9 cellular contexts compared by ENCODE assay signal in genomic region chr2:176085861-176086771, GRCh38. TPM values are rescaled to one million over a fixed set of nuclear protein-coding genes. Genes with fewer than 3 reads are reported as not detected.
DNase-seq lines count a peak whose midpoint lies in the region; ATAC-seq and TF ChIP-seq lines count a peak whose summit lies in the region.
"Had no signal": no experiment of that assay in that cellular context is flagged by ENCODE, and none has a peak within 500 bp of the region (broad histone marks: within the 10 kb centered on the region; RNA-seq: fewer than 3 reads in every experiment).

No MANE protein-coding gene starts in this region.

- H3K9me3 Mint-ChIP-seq in CD4-positive, CD25-positive, alpha-beta regulatory T cell = peaks cover 0 to 38% (median 0%) of the 10 kb centered on the region in 7 donors
- H3K9me3 Mint-ChIP-seq in H9 (peaks cover 7 to 15% of the 10 kb centered on the region in 2 experiments), natural killer cell (peaks cover 3 to 5% of the 10 kb centered on the region in 2 donors)

- H3K27me3 Mint-ChIP-seq in CD4-positive, CD25-positive, alpha-beta regulatory T cell = peaks cover 99% of the 10 kb centered on the region
- peaks cover 100% of the 10 kb centered on the region for H3K27me3 Mint-ChIP-seq in H9 (ENCODE audit: low read depth)
- H3K27me3 Mint-ChIP-seq in natural killer cell (ENCODE audit: low read depth in 2 of 2) = peaks cover 75 to 86% of the 10 kb centered on the region in 2 donors

- no peak overlapping the region for H3K4ac ChIP-seq in H9 (ENCODE audit: low read depth, low read length)

- H2AFZ ChIP-seq in H9 (ENCODE audit: low read length) = no peak overlapping the region

- no peaks in the 10 kb centered on the region for H3K36me3 ChIP-seq in CD4-positive, CD25-positive, alpha-beta regulatory T cell (ENCODE audit: control insufficient read depth, insufficient read depth, low read length)
- no peaks in the 10 kb centered on the region for H3K36me3 ChIP-seq in RWPE2 (ENCODE audit: low read depth)
- no peaks in the 10 kb centered on the region for H3K36me3 ChIP-seq in sigmoid colon

- H3K4me3 Mint-ChIP-seq in CD4-positive, CD25-positive, alpha-beta regulatory T cell = peak overlapping the region; percentile 46 to 82 (median 58)
- H3K4me3 Mint-ChIP-seq in H9 = peak overlapping the region in 1 of 2 experiments; percentile 68; a peak in 2 of 5 replicates
- H3K4me3 Mint-ChIP-seq in natural killer cell = no peak overlapping the region

- TF ChIP-seq CTCF in H9 (conservative IDR thresholded peaks at IDR 0.05) = peak; percentile 74
- TF ChIP-seq CTCF in RWPE2 (IDR thresholded peaks at IDR 0.05; ENCODE audit: poor library complexity, severe bottlenecking) = peak; percentile 65
- peak; percentile 43 for TF ChIP-seq CTCF in fibroblast of mammary gland (conservative IDR thresholded peaks at IDR 0.05; ENCODE audit: control insufficient read depth, insufficient read depth, low read depth, low read length)
- peak; percentile 41 to 54 (median 46) for TF ChIP-seq CTCF in sigmoid colon (IDR thresholded peaks at IDR 0.05)
- no peak for TF ChIP-seq CTCF in natural killer cell (IDR thresholded peaks at IDR 0.05)

- H3K79me1 ChIP-seq in H9 (ENCODE audit: insufficient read depth, low read depth, low read length, poor library complexity, severe bottlenecking) = no peaks in the 10 kb centered on the region

- no peaks in the 10 kb centered on the region for H3K23me2 ChIP-seq in H9 (ENCODE audit: insufficient read length, low read depth, low read length, poor library complexity, severe bottlenecking)

- H2AK5ac ChIP-seq in H9 (ENCODE audit: insufficient read length, low read length) = no peak overlapping the region

- no peak overlapping the region for H3K18ac ChIP-seq in H9 (ENCODE audit: insufficient read length, low read depth, low read length)

- peaks cover 65% of the 10 kb centered on the region for H3K27me3 ChIP-seq in CD4-positive, CD25-positive, alpha-beta regulatory T cell (ENCODE audit: control insufficient read depth, insufficient read depth, low read length)
- H3K27me3 ChIP-seq in H9 (ENCODE audit: insufficient read depth, low read length) (peaks cover 100% of the 10 kb centered on the region), RWPE2 (ENCODE audit: insufficient read depth, poor library complexity, severe bottlenecking) (peaks cover 100% of the 10 kb centered on the region), sigmoid colon (peaks cover 36 to 95% (median 44%) of the 10 kb centered on the region in 3 donors)

- H3K27ac ChIP-seq in CD4-positive, CD25-positive, alpha-beta regulatory T cell (ENCODE audit: insufficient read depth, low read length, poor library complexity, severe bottlenecking) = no peak overlapping the region
- H3K27ac ChIP-seq in H9 (ENCODE audit: insufficient read length, low read depth, low read length) (no peak overlapping the region), RWPE2 (ENCODE audit: poor library complexity, severe bottlenecking) (no peak overlapping the region), sigmoid colon (peak overlapping the region in 3 of 4 donors; percentile 92 to 96 (median 94))

- H3K56ac ChIP-seq in H9 (ENCODE audit: insufficient read length, low read depth, low read length) = no peak overlapping the region

- H2BK120ac ChIP-seq in H9 (ENCODE audit: low read depth, low read length, poor library complexity, severe bottlenecking) = no peak overlapping the region

- no peak for TF ChIP-seq EP300 in sigmoid colon (IDR thresholded peaks at IDR 0.05)

- no peak overlapping the region for H2BK5ac ChIP-seq in H9 (ENCODE audit: insufficient read length, low read length)

- no peak overlapping the region for H2BK12ac ChIP-seq in H9 (ENCODE audit: insufficient read length, low read depth, low read length)

- peak overlapping the region; percentile 36 for H3K4me2 ChIP-seq in H9 (ENCODE audit: insufficient read depth, insufficient read length, low read length)

- no peak for TF ChIP-seq POLR2A in sigmoid colon (IDR thresholded peaks at IDR 0.05)

- H4K5ac ChIP-seq in H9 (ENCODE audit: insufficient read length, low read depth, low read length) = no peak overlapping the region

- peaks cover 9 to 68% of the 10 kb centered on the region in 2 experiments for H3K9me3 ChIP-seq in CD4-positive, CD25-positive, alpha-beta regulatory T cell (ENCODE audit: control insufficient read depth in 2 of 2, low read length in 2 of 2)
- no peaks in the 10 kb centered on the region for H3K9me3 ChIP-seq in H9 (ENCODE audit: control insufficient read depth, low read depth, low read length)
- H3K9me3 ChIP-seq in RWPE2 (ENCODE audit: severe bottlenecking) = no peaks in the 10 kb centered on the region
- H3K9me3 ChIP-seq in sigmoid colon = peaks cover 0 to 8% (median 0%) of the 10 kb centered on the region in 4 donors

- no peak for ATAC-seq in CD4-positive, CD25-positive, alpha-beta regulatory T cell (ENCODE audit: low read depth in 2 of 2)
- ATAC-seq in RWPE2 (ENCODE audit: low read depth) (peak; percentile 37; the same call in 2 of the 3 replicates), natural killer cell (no peak), HG03565 (IDR thresholded peaks at IDR 0.05; ENCODE audit: unreplicated experiment) (no peak)

- H3T11ph ChIP-seq in H9 (ENCODE audit: low read length) = no peak overlapping the region

- H3K9ac ChIP-seq in H9 (ENCODE audit: extremely low read depth, insufficient read length, low read length) = no peak overlapping the region

- DNase-seq in CD4-positive, CD25-positive, alpha-beta regulatory T cell = peak in 1 of 3 donors; percentile 41
- DNase-seq in H9 (peak; percentile 74), RWPE2 (ENCODE audit: low spot score) (no peak), fibroblast of mammary gland (ENCODE audit: low read depth) (peak; percentile 38), sigmoid colon (peak; percentile 82), natural killer cell (no peak), NCI-H187 treated with DMSO at 0.1 percent for 48 hours (lab: John Stamatoyannopoulos, UW) (no peak)
- DNase-seq: naive B cell had no signal

- no peak overlapping the region for H2BK20ac ChIP-seq in H9 (ENCODE audit: low read depth, low read length, poor library complexity, severe bottlenecking)

- H3K23ac ChIP-seq in H9 (ENCODE audit: insufficient read length, low read depth, low read length) = no peak overlapping the region

- no CpG with 5 or more reads among the region's 46 CpGs for WGBS in H9 (ENCODE audit: extremely low coverage, insufficient read length, low lambda C conversion rate)
- 4 to 5% methylated on average over 46 of the region's 46 CpGs for WGBS in sigmoid colon, 2 donors

- no peak overlapping the region for H4K8ac ChIP-seq in H9 (replicated peaks; ENCODE audit: insufficient read length, low read depth, low read length)

- no peaks in the 10 kb centered on the region for H3K79me2 ChIP-seq in H9 (ENCODE audit: insufficient read depth, low read length)

- H3K36me3 Mint-ChIP-seq in CD4-positive, CD25-positive, alpha-beta regulatory T cell = peaks cover 10% of the 10 kb centered on the region
- H3K36me3 Mint-ChIP-seq in H9 (ENCODE audit: insufficient read depth in 1 of 3, low read depth in 3 of 3) (no peaks in the 10 kb centered on the region), natural killer cell (peaks cover 17% of the 10 kb centered on the region)

- H4K91ac ChIP-seq in H9 (ENCODE audit: insufficient read length, low read depth, low read length) = no peak overlapping the region

- H3K14ac ChIP-seq in H9 (ENCODE audit: insufficient read depth, low read length) = no peak overlapping the region

- peak overlapping the region in 2 of 3 donors; percentile 62 to 69 for H3K27ac Mint-ChIP-seq in CD4-positive, CD25-positive, alpha-beta regulatory T cell
- H3K27ac Mint-ChIP-seq in H9 = no peak overlapping the region
- H3K27ac Mint-ChIP-seq in natural killer cell = peak overlapping the region in 1 of 2 donors; percentile 78

- H3K4me1 ChIP-seq in CD4-positive, CD25-positive, alpha-beta regulatory T cell (ENCODE audit: control insufficient read depth, insufficient read depth, low read length, poor library complexity, severe bottlenecking) = no peaks in the 10 kb centered on the region
- H3K4me1 ChIP-seq in H9 (ENCODE audit: insufficient read depth, low read length) = no peaks in the 10 kb centered on the region
- no peaks in the 10 kb centered on the region for H3K4me1 ChIP-seq in RWPE2 (ENCODE audit: insufficient read depth, poor library complexity, severe bottlenecking)
- peaks cover 0 to 50% (median 43%) of the 10 kb centered on the region in 4 donors for H3K4me1 ChIP-seq in sigmoid colon

- no peak overlapping the region for H3K4me3 ChIP-seq in CD4-positive, CD25-positive, alpha-beta regulatory T cell (ENCODE audit: low read depth, low read length)
- H3K4me3 ChIP-seq in RWPE2 (ENCODE audit: severe bottlenecking) (no peak overlapping the region), fibroblast of mammary gland (ENCODE audit: control insufficient read depth, low read depth, low read length) (no peak overlapping the region), sigmoid colon (peak overlapping the region; percentile 29 to 54 (median 50))

- H3K4me1 Mint-ChIP-seq in CD4-positive, CD25-positive, alpha-beta regulatory T cell = peaks cover 6 to 17% (median 9%) of the 10 kb centered on the region in 4 donors
- peaks cover 14 to 33% of the 10 kb centered on the region in 2 experiments for H3K4me1 Mint-ChIP-seq in H9
- peaks cover 9 to 15% of the 10 kb centered on the region in 2 donors for H3K4me1 Mint-ChIP-seq in natural killer cell

- H4K20me1 ChIP-seq in H9 (ENCODE audit: control insufficient read depth, insufficient read depth, insufficient read length) = no peaks in the 10 kb centered on the region

- intact Hi-C loops in sigmoid colon (cut with DNase I) = loop anchor here (2.0 to 5.0 kb wide), 2 partner anchors 719 to 974 kb away; no protein-coding TSS in a partner anchor
- intact Hi-C loops in natural killer cell (cut with micrococcal nuclease) = loop anchor here (5.0 kb wide), 1 partner anchor 36 kb away; the partner anchor contains the start of gene HOXD9

- no peak overlapping the region for H2BK15ac ChIP-seq in H9 (ENCODE audit: low read depth, low read length)

RNA-seq across cellular contexts. Expression of gene EVX2, which starts 2.4 kb away (rescaled TPM):
- total RNA-seq in CD4-positive, CD25-positive, alpha-beta regulatory T cell = not detected
- polyA plus RNA-seq in CD4-positive, CD25-positive, alpha-beta regulatory T cell = not detected
- total RNA-seq in H9 (2021) (not detected in 2 replicates), sigmoid colon (1 to 10 TPM; 1.2 to 4.6 (median 2.1) TPM), natural killer cell (not detected)
- under 1 TPM in 1 of 3 donors, not detected in 2; 0.07 TPM for polyA plus RNA-seq in sigmoid colon

RNA-seq across cellular contexts. Expression of gene HOXD13, which starts 6.4 kb away (rescaled TPM):
- total RNA-seq in CD4-positive, CD25-positive, alpha-beta regulatory T cell = not detected
- polyA plus RNA-seq in CD4-positive, CD25-positive, alpha-beta regulatory T cell = not detected
- total RNA-seq in H9 (2021) (not detected in 2 replicates), sigmoid colon (10 to 100 TPM; 18.7 to 48.9 (median 34.1) TPM), natural killer cell (not detected)
- 1 to 10 TPM in 2 of 3 donors, not detected in 1; 2.3 to 2.4 TPM for polyA plus RNA-seq in sigmoid colon

RNA-seq across cellular contexts. Expression of gene HOXD12, which starts 13.5 kb away (rescaled TPM):
- total RNA-seq in CD4-positive, CD25-positive, alpha-beta regulatory T cell = not detected
- not detected for polyA plus RNA-seq in CD4-positive, CD25-positive, alpha-beta regulatory T cell
- total RNA-seq in H9 (2021) = not detected in 2 replicates
- total RNA-seq in sigmoid colon = 1 to 10 TPM in 3 of 4 donors, not detected in 1; 1.3 to 1.8 (median 1.7) TPM
- under 1 TPM in 1 of 3 donors, not detected in 2; 0.15 TPM for polyA plus RNA-seq in sigmoid colon
- not detected for total RNA-seq in natural killer cell

RNA-seq across cellular contexts. Expression of gene HOXD11, which starts 21.0 kb away (rescaled TPM):
- not detected for total RNA-seq in CD4-positive, CD25-positive, alpha-beta regulatory T cell
- not detected for polyA plus RNA-seq in CD4-positive, CD25-positive, alpha-beta regulatory T cell
- total RNA-seq in H9 (2021) (not detected in 2 replicates), sigmoid colon (10 to 100 TPM; 18.3 to 39.3 (median 24.9) TPM), natural killer cell (not detected)
- polyA plus RNA-seq in sigmoid colon = 1 to 10 TPM in 2 of 3 donors, under 1 TPM in 1; 0.69 to 3.6 (median 2.1) TPM

RNA-seq across cellular contexts. Expression of gene HOXD10, which starts 30.5 kb away (rescaled TPM):
- not detected for total RNA-seq in CD4-positive, CD25-positive, alpha-beta regulatory T cell
- polyA plus RNA-seq in CD4-positive, CD25-positive, alpha-beta regulatory T cell = not detected
- total RNA-seq in H9 (2021) = not detected in 2 replicates
- 10 to 100 TPM; 10.7 to 46.0 (median 17.9) TPM for total RNA-seq in sigmoid colon
- polyA plus RNA-seq in sigmoid colon = 1 to 10 TPM in 2 of 3 donors, under 1 TPM in 1; 0.23 to 2.4 (median 1.5) TPM
- not detected for total RNA-seq in natural killer cell

Comparison
In these comparisons a context has a peak if more than half of its experiments do, and no peak if none do; other contexts are left out.
1. DNase-seq: peak in H9 (single experiment), fibroblast of mammary gland (single experiment) and sigmoid colon (single experiment); none in RWPE2 (single experiment), natural killer cell (single experiment) and NCI-H187 treated with DMSO at 0.1 percent for 48 hours (single experiment).
2. H3K27ac ChIP-seq: peak in sigmoid colon (3 of 4); none in CD4-positive, CD25-positive, alpha-beta regulatory T cell (single experiment), H9 (single experiment) and RWPE2 (single experiment).
3. H3K4me3 ChIP-seq: peak in sigmoid colon (4 of 4); none in CD4-positive, CD25-positive, alpha-beta regulatory T cell (single experiment), RWPE2 (single experiment) and fibroblast of mammary gland (single experiment).
4. H3K27ac Mint-ChIP-seq: peak in CD4-positive, CD25-positive, alpha-beta regulatory T cell (2 of 3); none in H9 (0 of 3).
5. RNA of gene HOXD13, which starts 6.4 kb away (total RNA-seq): 18.7 to 48.9 TPM in sigmoid colon; not detected in CD4-positive, CD25-positive, alpha-beta regulatory T cell (single experiment), not detected in H9 and not detected in natural killer cell; every median in the first group is over 10 times any median in the second.